ENCODE assay signal across 8 cellular contexts in the genomic region with DNA sequence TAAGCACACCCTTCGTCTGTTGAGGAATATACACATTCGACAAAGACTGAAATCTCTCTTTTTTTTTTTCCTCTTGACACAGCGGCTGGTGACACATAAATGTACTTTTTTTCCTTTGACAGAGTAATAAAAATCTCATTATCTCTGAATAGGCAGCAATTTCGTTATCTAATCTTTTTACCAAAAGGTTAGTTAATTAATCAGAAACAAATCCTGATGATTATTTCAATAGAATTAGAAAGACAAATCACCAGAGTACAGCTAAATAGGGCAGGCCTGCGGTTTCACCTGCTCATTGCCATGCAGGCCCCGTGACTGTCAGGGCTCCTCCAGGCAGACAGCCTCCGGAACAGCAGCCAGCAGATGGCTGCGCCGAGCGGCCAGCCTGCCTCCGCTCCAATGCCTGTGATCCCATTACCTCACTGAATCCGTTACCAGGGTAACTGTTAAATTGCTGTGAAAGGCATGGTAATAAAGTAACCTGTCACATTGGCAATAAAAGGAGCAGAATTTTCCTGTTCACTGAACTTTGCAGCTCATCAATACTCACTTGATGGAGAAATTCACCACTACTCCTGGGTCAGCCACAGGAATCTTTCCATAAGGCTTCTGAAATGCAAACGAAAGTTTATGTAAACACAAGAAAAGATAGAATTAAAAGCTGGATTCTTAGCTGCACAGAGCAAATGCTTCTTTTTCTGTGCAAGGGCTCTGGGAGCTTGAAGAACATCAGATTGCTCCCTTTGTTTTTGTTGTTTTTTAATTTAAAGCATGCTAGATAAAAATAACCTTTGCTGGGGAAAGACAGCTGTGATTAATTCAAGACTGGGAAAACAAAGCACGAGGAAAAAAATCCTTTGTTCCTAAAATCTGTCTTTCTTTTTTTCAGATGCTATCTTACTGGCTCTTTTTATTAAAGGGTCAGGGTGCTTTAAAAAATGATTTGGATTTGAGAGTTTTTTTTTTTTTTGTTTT.
DNase-seq lines count a peak whose midpoint lies in the region; ATAC-seq, FAIRE-seq and TF ChIP-seq lines count a peak whose summit lies in the region.

No MANE protein-coding gene starts in this region.

- H3K36me3 ChIP-seq in HUES48 (ENCODE audit: control insufficient read depth, insufficient read depth, low read length): no peaks in the 10 kb centered on the region
- H3K36me3 ChIP-seq in endothelial cell of umbilical vein (ENCODE audit: control insufficient read depth in 2 of 2, extremely low read depth in 1 of 2, insufficient read depth in 2 of 2, low read length in 2 of 2): no peaks in the 10 kb centered on the region

- H3K4me1 ChIP-seq in A549 (peaks cover 37% of the 10 kb centered on the region), HUES48 (ENCODE audit: control insufficient read depth, insufficient read depth, low read length) (peaks cover 61% of the 10 kb centered on the region), endothelial cell of umbilical vein (ENCODE audit: control insufficient read depth, extremely low read depth, insufficient read depth, low read length) (peaks cover 54% of the 10 kb centered on the region)

- H3K27ac Mint-ChIP-seq in memory B cell: no peak overlapping the region
- peak overlapping the region; percentile 92 for H3K27ac Mint-ChIP-seq in type B pancreatic cell

- WGBS in A549 (ENCODE audit: missing lambda C conversion rate): 62% methylated on average over 10 of the region's 14 CpGs

- H3K9me3 ChIP-seq in A549 (no peaks in the 10 kb centered on the region), HUES48 (ENCODE audit: control insufficient read depth, insufficient read depth, low read length) (no peaks in the 10 kb centered on the region), endothelial cell of umbilical vein (replicated peaks; ENCODE audit: control insufficient read depth, insufficient read depth, low read length) (no peaks in the 10 kb centered on the region)

- H3K9me3 Mint-ChIP-seq in memory B cell (no peaks in the 10 kb centered on the region), type B pancreatic cell (no peaks in the 10 kb centered on the region)

- peak overlapping the region; percentile 29; the same call in 1 of the 3 replicates for H3K4me2 ChIP-seq in A549
- peak overlapping the region; percentile 78 for H3K4me2 ChIP-seq in endothelial cell of umbilical vein (ENCODE audit: insufficient read depth, low read length)

- no peaks in the 10 kb centered on the region for H4K20me1 ChIP-seq in endothelial cell of umbilical vein (replicated peaks; ENCODE audit: control insufficient read depth, extremely low read depth, insufficient read depth, low read length)

- dilution Hi-C loops in endothelial cell of umbilical vein (cut with MboI; ENCODE audit: extremely low pct_ligation_motif_present, low sequenced_read_pairs): no loop called here

- POLR2A ChIA-PET in A549 (lab: Yijun Ruan, JAX): no interaction called here
- POLR2A ChIA-PET in endothelial cell of umbilical vein (lab: Charles Lee): interaction anchor here (1.0 to 1.1 kb wide), 2 partner anchors 137 to 664 kb away, joined by 4 read pairs; no protein-coding TSS in a partner anchor

- TF ChIP-seq CTCF in A549 (IDR thresholded peaks at IDR 0.05) (no peak), endothelial cell of umbilical vein (IDR thresholded peaks at IDR 0.05; ENCODE audit: extremely low read depth in 1 of 2, insufficient read depth in 1 of 2, low read depth in 1 of 2, low read length in 2 of 2) (peak; percentile 58 to 66), type B pancreatic cell (conservative IDR thresholded peaks at IDR 0.05) (peak; percentile 61)

- intact Hi-C loops in endothelial cell of umbilical vein (cut with micrococcal nuclease): loop anchor here (1.0 to 5.0 kb wide), 8 partner anchors 247 to 1742 kb away; no protein-coding TSS in a partner anchor

- DNase-seq in A549 (ENCODE audit: low read depth in 1 of 2, low spot score in 1 of 2) (peak; percentile 9 to 34), endothelial cell of umbilical vein (ENCODE audit: low read depth, low spot score) (peak; percentile 93), memory B cell (ENCODE audit: low spot score in 2 of 2) (peak; percentile 11 to 12), type B pancreatic cell (ENCODE audit: extremely low spot score, unreplicated experiment) (peak; percentile 85)
- DNase-seq in activated CD4-positive, CD25-positive, alpha-beta regulatory T cell treated with anti-CD3 and anti-CD28 coated beads, Interleukin-2, amount 50 U/mL, for 72 hours: no peak

- H3K27me3 ChIP-seq in HUES48 (ENCODE audit: control insufficient read depth, insufficient read depth, low read length) (no peaks in the 10 kb centered on the region), endothelial cell of umbilical vein (ENCODE audit: control insufficient read depth in 2 of 2, insufficient read depth in 2 of 2, low read length in 2 of 2) (no peaks in the 10 kb centered on the region)

- no peaks in the 10 kb centered on the region for H3K79me2 ChIP-seq in endothelial cell of umbilical vein (ENCODE audit: control insufficient read depth, insufficient read depth, low read length)

- no peak for TF ChIP-seq EP300 in A549 (IDR thresholded peaks at IDR 0.05)

- no peak for FAIRE-seq in A549 (lab: Jason Lieb, UNC)
- FAIRE-seq in endothelial cell of umbilical vein (lab: Jason Lieb, UNC): peak; percentile 64

- H3K36me3 Mint-ChIP-seq in memory B cell: no peaks in the 10 kb centered on the region
- no peaks in the 10 kb centered on the region for H3K36me3 Mint-ChIP-seq in type B pancreatic cell

- peak overlapping the region; percentile 45 for H3K4me3 Mint-ChIP-seq in memory B cell
- H3K4me3 Mint-ChIP-seq in type B pancreatic cell: peak overlapping the region; percentile 76

- peak in 1 of 2 experiments; percentile 22; a peak in 1 of 5 replicates for TF ChIP-seq RAD21 in A549 (conservative IDR thresholded peaks at IDR 0.05 in 1 of 2, IDR thresholded peaks at IDR 0.05 in 1 of 2)

- CTCF ChIA-PET in A549 (lab: Yijun Ruan, JAX): interaction anchor here (0.9 to 1.6 kb wide), 5 partner anchors 12 to 348 kb away, joined by 3 to 4 read pairs (median 3); no protein-coding TSS in a partner anchor
- CTCF ChIA-PET in endothelial cell of umbilical vein (lab: Charles Lee): interaction anchor here (0.6 to 3.5 kb wide), 11 partner anchors 10 to 762 kb away, joined by 3 to 21 read pairs (median 4); no protein-coding TSS in a partner anchor

- peak overlapping the region; percentile 16 for H2AFZ ChIP-seq in endothelial cell of umbilical vein (ENCODE audit: low read depth, low read length)

- TF ChIP-seq POLR2A in A549 (IDR thresholded peaks at IDR 0.05; ENCODE audit: low read length) (no peak), endothelial cell of umbilical vein (IDR thresholded peaks at IDR 0.05; ENCODE audit: low read depth, low read length) (no peak)

- H3K27ac ChIP-seq in A549 (no peak overlapping the region), HUES48 (ENCODE audit: low read depth, low read length) (peak overlapping the region; percentile 64), endothelial cell of umbilical vein (ENCODE audit: insufficient read depth, low read depth, low read length) (peak overlapping the region; percentile 99)

- no peak overlapping the region for H3K4me3 ChIP-seq in A549
- no peak overlapping the region for H3K4me3 ChIP-seq in HUES48 (ENCODE audit: low read depth, low read length)
- no peak overlapping the region for H3K4me3 ChIP-seq in endothelial cell of umbilical vein (replicated peaks in 1 of 3; ENCODE audit: insufficient read depth in 1 of 3, low read depth in 1 of 3, low read length in 3 of 3)

- H3K4me1 Mint-ChIP-seq in memory B cell (peaks cover 17% of the 10 kb centered on the region), type B pancreatic cell (ENCODE audit: unreplicated experiment) (peaks cover 70% of the 10 kb centered on the region)

- peak; percentile 60 to 85; a peak in 3 of 6 replicates for ATAC-seq in A549
- peak; percentile 37 for ATAC-seq in GM19467 (IDR thresholded peaks at IDR 0.05; ENCODE audit: unreplicated experiment)
- peak; percentile 87 for ATAC-seq in memory B cell (ENCODE audit: low read depth)

- H3K27me3 Mint-ChIP-seq in memory B cell (no peaks in the 10 kb centered on the region), type B pancreatic cell (peaks cover 15% of the 10 kb centered on the region)

- H3K9me1 ChIP-seq in endothelial cell of umbilical vein (replicated peaks; ENCODE audit: control insufficient read depth, extremely low read depth, insufficient read depth, low read length): no peaks in the 10 kb centered on the region

- no TSS peak for BruUV-seq in endothelial cell of umbilical vein (replicated peaks; lab: Mats Ljungman, UMichigan)

- H3K9ac ChIP-seq in HUES48 (ENCODE audit: low read depth, low read length): no peak overlapping the region; the same call in 1 of the 2 replicates
- peak overlapping the region; percentile 96 for H3K9ac ChIP-seq in endothelial cell of umbilical vein (replicated peaks; ENCODE audit: extremely low read depth, insufficient read depth, low read length)

TF ChIP-seq in A549, 52 proteins besides CTCF, POLR2A, EP300 and RAD21 (continues in another document):
- TF ChIP-seq ESRRA (IDR thresholded peaks at IDR 0.05; ENCODE audit: borderline replicate concordance, low read length) (no peak), NR3C1 (IDR thresholded peaks at IDR 0.05) (no peak), SMC3 (IDR thresholded peaks at IDR 0.05) (no peak; the same call in 2 of the 3 replicates), RFX5 (IDR thresholded peaks at IDR 0.05) (no peak), POLR2AphosphoS2 (conservative IDR thresholded peaks at IDR 0.05; ENCODE audit: low read length) (no peak)

TF ChIP-seq in PFSK-1, 5 proteins besides CTCF, POLR2A, EP300 and RAD21 (continues in another document):
- TF ChIP-seq SIN3A (IDR thresholded peaks at IDR 0.05; ENCODE audit: borderline replicate concordance, insufficient read depth, low read length) (no peak), POLR2AphosphoS5 (IDR thresholded peaks at IDR 0.05; ENCODE audit: low read depth, low read length) (no peak)

TF ChIP-seq in endothelial cell of umbilical vein, 7 proteins besides CTCF, POLR2A, EP300 and RAD21:
- TF ChIP-seq POLR2AphosphoS5 (IDR thresholded peaks at IDR 0.05; ENCODE audit: insufficient read depth, low read depth, low read length) (no peak), MYC (IDR thresholded peaks at IDR 0.05; ENCODE audit: low read depth, low read length) (peak; percentile 18), MAX (IDR thresholded peaks at IDR 0.05; ENCODE audit: insufficient read depth, insufficient read length) (peak; percentile 21), JUN (IDR thresholded peaks at IDR 0.05; ENCODE audit: borderline replicate concordance, insufficient read depth, insufficient read length, low read depth) (peak; percentile 49), FOS (IDR thresholded peaks at IDR 0.05; ENCODE audit: borderline replicate concordance, insufficient read depth, low read length) (no peak), EZH2 (IDR thresholded peaks at IDR 0.05; ENCODE audit: borderline replicate concordance, low read depth, low read length, severe bottlenecking) (no peak)
TF ChIP-seq in endothelial cell of umbilical vein: peak in this region for 3.

Comparison
In these comparisons a context has a peak if more than half of its experiments do, and no peak if none do; other contexts are left out.
1. ATAC-seq: peak in every context shown above with its lines; median percentile 87 in memory B cell; 72 in A549; 37 in GM19467.
2. H3K27ac ChIP-seq: peak in HUES48 (single experiment) and endothelial cell of umbilical vein (single experiment); none in A549 (0 of 2).